36 cellular contexts compared by ENCODE assay signal in the genomic region with DNA sequence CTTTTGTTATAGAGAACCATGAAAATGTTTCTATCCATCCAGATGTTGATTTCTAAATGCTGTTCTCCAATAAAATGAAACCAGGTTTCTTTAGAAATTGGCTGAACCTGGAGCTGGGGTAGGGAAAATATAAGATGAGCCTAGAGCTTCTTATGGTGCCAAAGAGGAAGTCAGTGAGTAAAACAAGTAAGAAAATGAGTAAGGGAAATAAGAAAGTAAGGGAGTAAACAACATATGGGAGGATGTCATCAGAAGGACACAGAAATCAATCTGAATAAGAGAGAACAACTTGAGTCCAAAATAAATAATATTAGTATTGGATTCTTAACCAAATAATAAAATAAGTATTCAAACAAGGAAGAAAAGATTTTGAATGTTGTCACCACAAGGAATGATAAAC.
DNase-seq lines count a peak whose midpoint lies in the region; ATAC-seq, FAIRE-seq and TF ChIP-seq lines count a peak whose summit lies in the region.
"Had no signal": no experiment of that assay in that cellular context is flagged by ENCODE, and none has a peak within 500 bp of the region (broad histone marks: within the 10 kb centered on the region; RNA-seq: fewer than 3 reads in every experiment).

No MANE protein-coding gene starts in this region.

- H3K9me3 Mint-ChIP-seq in activated CD4-positive, alpha-beta T cell treated with anti-CD3 and anti-CD28 coated beads, Interleukin-2, amount 10 ng/mL, durations not matched to agents 24 days and 14 days = peaks cover 7% of the 10 kb centered on the region
- H3K9me3 Mint-ChIP-seq in activated T-helper 2 cell treated with anti-CD3 and anti-CD28 coated beads, Interferon-gamma antibody, Interleukin-2, Interleukin-4, amounts not matched to agents 10 μg/mL and 5 μg/mL and 100 μg/mL, durations not matched to agents 14 hours and 24 hours and 36 hours = peaks cover 5% of the 10 kb centered on the region

- 0 out of 3 replicates have a peak overlapping the region, but pooled peaks have one; percentile 10 for H3K4me2 ChIP-seq in A549
- peak overlapping the region; percentile 17; the same call in 1 of the 2 replicates for H3K4me2 ChIP-seq in PC-3 (ENCODE audit: low read length)
- H3K4me2 ChIP-seq: KMS-11 had no signal

- H3K4me1 ChIP-seq in A549 (peaks cover 38% of the 10 kb centered on the region), PC-3 (ENCODE audit: insufficient read depth, low read length) (peaks cover 39% of the 10 kb centered on the region), heart right ventricle (no peaks in the 10 kb centered on the region)
- H3K4me1 ChIP-seq: gastroesophageal sphincter, HAP-1, lower lobe of right lung, prostate gland, right lobe of liver, spleen, stomach, thyroid gland, uterus had no signal

- TF ChIP-seq EP300 in A549 (IDR thresholded peaks at IDR 0.05) = no peak

- BruUV-seq in PC-3 (replicated peaks; lab: Mats Ljungman, UMichigan) = no TSS peak

- no peak for DNase-seq in activated CD4-positive, alpha-beta T cell treated with anti-CD3 and anti-CD28 coated beads, Interleukin-2, amount 10 ng/mL, durations not matched to agents 24 days and 14 days
- no peak for DNase-seq in activated CD4-positive, alpha-beta T cell treated with anti-CD3 and anti-CD28 coated beads for 48 hours
- DNase-seq in A549 (ENCODE audit: low read depth in 1 of 2, low spot score in 1 of 2) (no peak), PC-3 (peak; percentile 31), heart right ventricle (no peak), EL (no peak)
- no peak for DNase-seq in activated T-helper 2 cell treated with anti-CD3 and anti-CD28 coated beads, Interferon-gamma antibody, Interleukin-2, Interleukin-4, amounts not matched to agents 10 μg/mL and 5 μg/mL and 100 μg/mL, durations not matched to agents 14 hours and 24 hours and 36 hours (ENCODE audit: low spot score)
- DNase-seq: 8988T; activated CD4-positive, alpha-beta T cell treated with anti-CD3 and anti-CD28 coated beads, Interleukin-2, amount 50 U/mL, for 1 hour; activated CD8-positive, alpha-beta memory T cell treated with anti-CD3 and anti-CD28 coated beads, Interleukin-2, amount 50 U/mL, for 4 hours; activated gamma-delta T cell; amygdala; brain microvascular endothelial cell; dorsolateral prefrontal cortex; hippocampal formation; lower lobe of right lung; MM.1S; natural killer cell; NCI-H1105 treated with DMSO at 0.1 percent for 48 hours; NCI-H1930; NCI-H524 treated with DMSO at 0.1 percent for 48 hours; nucleus accumbens; right lobe of liver; spleen; stimulated activated CD4-positive, alpha-beta T cell treated with anti-CD3 and anti-CD28 coated beads, Interleukin-2, amount 100 ng/mL, for 24 hours; stomach; thyroid gland; uterus had no signal

- no peak overlapping the region for H3K4me3 Mint-ChIP-seq in activated CD4-positive, alpha-beta T cell treated with anti-CD3 and anti-CD28 coated beads, Interleukin-2, amount 10 ng/mL, durations not matched to agents 24 days and 14 days
- no peak overlapping the region for H3K4me3 Mint-ChIP-seq in activated T-helper 2 cell treated with anti-CD3 and anti-CD28 coated beads, Interferon-gamma antibody, Interleukin-2, Interleukin-4, amounts not matched to agents 10 μg/mL and 5 μg/mL and 100 μg/mL, durations not matched to agents 14 hours and 24 hours and 36 hours (ENCODE audit: low read depth)
- H3K4me3 Mint-ChIP-seq: natural killer cell had no signal

- no peak for FAIRE-seq in A549 (lab: Jason Lieb, UNC)
- FAIRE-seq: GM12878 had no signal

- no peak for TF ChIP-seq POLR2A in A549 (IDR thresholded peaks at IDR 0.05; ENCODE audit: low read length)

- POLR2A ChIA-PET in A549 (lab: Yijun Ruan, JAX) (no interaction called here), PC-3 (lab: Charles Lee; ENCODE audit: unreplicated experiment) (no interaction called here)

- no peak for TF ChIP-seq RAD21 in A549 (conservative IDR thresholded peaks at IDR 0.05 in 1 of 2, IDR thresholded peaks at IDR 0.05 in 1 of 2)

- H4K20me1 ChIP-seq in PC-3 (ENCODE audit: low read length) = no peaks in the 10 kb centered on the region

- H3F3A ChIP-seq in PC-3 (ENCODE audit: low read length, unreplicated experiment) = no peaks in the 10 kb centered on the region

- H3K9me2 ChIP-seq in PC-3 (replicated peaks; ENCODE audit: low read length) = no peaks in the 10 kb centered on the region

- H3K27me3 Mint-ChIP-seq in activated CD4-positive, alpha-beta T cell treated with anti-CD3 and anti-CD28 coated beads, Interleukin-2, amount 10 ng/mL, durations not matched to agents 24 days and 14 days = no peaks in the 10 kb centered on the region
- no peaks in the 10 kb centered on the region for H3K27me3 Mint-ChIP-seq in activated T-helper 2 cell treated with anti-CD3 and anti-CD28 coated beads, Interferon-gamma antibody, Interleukin-2, Interleukin-4, amounts not matched to agents 10 μg/mL and 5 μg/mL and 100 μg/mL, durations not matched to agents 14 hours and 24 hours and 36 hours (ENCODE audit: low read depth)

- TF ChIP-seq CTCF in A549 (IDR thresholded peaks at IDR 0.05) (no peak), PC-3 (conservative IDR thresholded peaks at IDR 0.05; ENCODE audit: low read depth, low read length) (no peak), heart right ventricle (IDR thresholded peaks at IDR 0.05) (no peak)

- H3K27me3 ChIP-seq in PC-3 (ENCODE audit: low read length) = no peaks in the 10 kb centered on the region
- H3K27me3 ChIP-seq in heart right ventricle = no peaks in the 10 kb centered on the region
- H3K27me3 ChIP-seq: brain microvascular endothelial cell, dorsolateral prefrontal cortex, gastroesophageal sphincter, right lobe of liver, spleen, stomach, thyroid gland, uterus had no signal

- H3K27ac Mint-ChIP-seq in activated CD4-positive, alpha-beta T cell treated with anti-CD3 and anti-CD28 coated beads, Interleukin-2, amount 10 ng/mL, durations not matched to agents 24 days and 14 days = peak overlapping the region; percentile 42
- H3K27ac Mint-ChIP-seq in activated T-helper 2 cell treated with anti-CD3 and anti-CD28 coated beads, Interferon-gamma antibody, Interleukin-2, Interleukin-4, amounts not matched to agents 10 μg/mL and 5 μg/mL and 100 μg/mL, durations not matched to agents 14 hours and 24 hours and 36 hours = peak overlapping the region; percentile 74
- H3K27ac Mint-ChIP-seq: natural killer cell had no signal

- H3K4me3 ChIP-seq in A549 = no peak overlapping the region
- H3K4me3 ChIP-seq in PC-3 (ENCODE audit: low read length) = no peak overlapping the region
- no peak overlapping the region for H3K4me3 ChIP-seq in heart right ventricle
- H3K4me3 ChIP-seq: dorsolateral prefrontal cortex, gastroesophageal sphincter, GM12878, HAP-1, lower lobe of right lung, prostate gland, right lobe of liver, spleen, stomach, thyroid gland, uterus had no signal

- H3K9ac ChIP-seq in PC-3 (ENCODE audit: low read length) = no peak overlapping the region
- H3K9ac ChIP-seq: KMS-11 had no signal

- peaks cover 24% of the 10 kb centered on the region for H3K36me3 Mint-ChIP-seq in activated CD4-positive, alpha-beta T cell treated with anti-CD3 and anti-CD28 coated beads, Interleukin-2, amount 10 ng/mL, durations not matched to agents 24 days and 14 days (ENCODE audit: low read depth)
- peaks cover 59% of the 10 kb centered on the region for H3K36me3 Mint-ChIP-seq in activated T-helper 2 cell treated with anti-CD3 and anti-CD28 coated beads, Interferon-gamma antibody, Interleukin-2, Interleukin-4, amounts not matched to agents 10 μg/mL and 5 μg/mL and 100 μg/mL, durations not matched to agents 14 hours and 24 hours and 36 hours (ENCODE audit: low read depth)
- H3K36me3 Mint-ChIP-seq: natural killer cell had no signal

- no peaks in the 10 kb centered on the region for H3K79me2 ChIP-seq in PC-3 (ENCODE audit: low read length)

- H3K36me3 ChIP-seq in PC-3 (ENCODE audit: low read depth, low read length) (no peaks in the 10 kb centered on the region; the same call in 1 of the 2 replicates), heart right ventricle (peaks cover 0 to 17% (median 0%) of the 10 kb centered on the region in 9 donors)
- H3K36me3 ChIP-seq: brain microvascular endothelial cell, gastroesophageal sphincter, HAP-1, prostate gland, right lobe of liver, spleen, stomach, thyroid gland, uterus had no signal

- intact Hi-C loops in activated CD4-positive, alpha-beta T cell treated with anti-CD3 and anti-CD28 coated beads, Interleukin-2, amount 10 ng/mL, durations not matched to agents 24 days and 14 days (cut with micrococcal nuclease) = no loop called here
- intact Hi-C loops in PC-3 (cut with micrococcal nuclease) (loop anchor here (5.0 to 10.0 kb wide), 3 partner anchors 135 to 262 kb away; no protein-coding TSS in a partner anchor), heart right ventricle (cut with DNase I) (no loop called here)
- intact Hi-C loops in activated T-helper 2 cell treated with anti-CD3 and anti-CD28 coated beads, Interferon-gamma antibody, Interleukin-2, Interleukin-4, amounts not matched to agents 10 μg/mL and 5 μg/mL and 100 μg/mL, durations not matched to agents 14 hours and 24 hours and 36 hours (cut with micrococcal nuclease) = no loop called here

- peaks cover 8% of the 10 kb centered on the region for H3K4me1 Mint-ChIP-seq in activated CD4-positive, alpha-beta T cell treated with anti-CD3 and anti-CD28 coated beads, Interleukin-2, amount 10 ng/mL, durations not matched to agents 24 days and 14 days
- peaks cover 14% of the 10 kb centered on the region for H3K4me1 Mint-ChIP-seq in activated T-helper 2 cell treated with anti-CD3 and anti-CD28 coated beads, Interferon-gamma antibody, Interleukin-2, Interleukin-4, amounts not matched to agents 10 μg/mL and 5 μg/mL and 100 μg/mL, durations not matched to agents 14 hours and 24 hours and 36 hours (ENCODE audit: low read depth)
- H3K4me1 Mint-ChIP-seq: natural killer cell had no signal

- CTCF ChIA-PET in A549 (lab: Yijun Ruan, JAX) (no interaction called here), PC-3 (lab: Charles Lee) (no interaction called here)

- H2AFZ ChIP-seq in PC-3 (ENCODE audit: low read length) = no peak overlapping the region

- H3K27ac ChIP-seq in A549 (0 out of 6 replicates have a peak overlapping the region, but pooled peaks of 1 of the 2 experiments have one; percentile 49), PC-3 (ENCODE audit: low read length) (no peak overlapping the region), heart right ventricle (no peak overlapping the region)
- H3K27ac ChIP-seq: brain microvascular endothelial cell, C4-2B, dorsolateral prefrontal cortex, gastroesophageal sphincter, KMS-11, lower lobe of right lung, prostate gland, right lobe of liver, spleen, stomach, thyroid gland, uterus had no signal

- H3K9me3 ChIP-seq in A549 (no peaks in the 10 kb centered on the region), PC-3 (ENCODE audit: low read length) (no peaks in the 10 kb centered on the region), heart right ventricle (no peaks in the 10 kb centered on the region)
- H3K9me3 ChIP-seq: gastroesophageal sphincter, HAP-1, lower lobe of right lung, prostate gland, right lobe of liver, spleen, stomach, thyroid gland, uterus had no signal

- ATAC-seq in A549 = no peak
- ATAC-seq in PC-3 = peak; percentile 32; the same call in 1 of the 2 replicates
- no peak for ATAC-seq in GM21717 (IDR thresholded peaks at IDR 0.05; ENCODE audit: unreplicated experiment)
- ATAC-seq in heart right ventricle = no peak
- ATAC-seq: gastroesophageal sphincter, GM12878, lower lobe of right lung, natural killer cell, right lobe of liver, Right ventricle myocardium inferior had no signal
